In the genomic region with DNA sequence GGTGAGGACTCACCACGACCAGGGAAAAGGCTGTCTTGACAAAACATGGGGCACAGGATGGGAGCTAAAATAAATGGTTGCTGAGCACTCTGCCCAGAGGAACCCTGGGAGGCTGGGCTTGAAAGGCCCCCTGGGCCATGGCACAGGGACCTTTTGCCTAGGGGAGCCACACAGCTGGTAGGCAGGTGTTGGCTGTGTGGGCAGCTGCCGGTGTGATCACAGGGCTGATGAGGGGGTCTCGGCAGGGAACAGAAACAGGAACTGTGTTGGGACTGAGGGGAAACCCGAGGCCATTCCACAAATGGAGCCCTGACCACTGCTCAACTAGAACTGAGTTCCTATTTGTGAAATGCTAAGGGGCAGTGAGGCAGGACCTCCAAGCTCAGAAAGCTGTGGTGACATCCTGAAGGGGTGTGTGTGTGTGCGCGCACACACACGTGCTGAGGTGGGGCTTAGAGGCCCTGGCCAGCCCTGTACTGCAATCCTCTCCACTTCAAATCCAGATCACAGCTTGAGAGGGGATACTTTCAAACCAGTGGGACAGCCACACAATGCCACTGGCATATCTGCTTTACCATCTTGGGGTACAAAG, we compare ENCODE assay signal across 21 cellular contexts. TPM values are rescaled to one million over a fixed set of nuclear protein-coding genes. Genes with fewer than 3 reads are reported as not detected.
DNase-seq lines count a peak whose midpoint lies in the region; ATAC-seq and FAIRE-seq lines count a peak whose summit lies in the region.
"Had no signal": no experiment of that assay in that cellular context is flagged by ENCODE, and none has a peak within 500 bp of the region (broad histone marks: within the 10 kb centered on the region; RNA-seq: fewer than 3 reads in every experiment).

No MANE protein-coding gene starts in this region.

- no peaks in the 10 kb centered on the region for H3K27me3 ChIP-seq in BLaER1

- no peaks in the 10 kb centered on the region for H3K36me3 ChIP-seq in BLaER1

- no peak overlapping the region for H3K4me3 ChIP-seq in BLaER1

- H3K27ac Mint-ChIP-seq in activated T-helper 17 cell treated with anti-CD3 and anti-CD28 coated beads, Interleukin-2, amount 50 U/mL, for 72 hours, result peak overlapping the region; percentile 36

- peak; percentile 38 for FAIRE-seq in HTR-8/SVneo (lab: Jason Lieb, UNC)

- no peak overlapping the region for H3K4me3 Mint-ChIP-seq in activated T-helper 17 cell treated with anti-CD3 and anti-CD28 coated beads, Interleukin-2, amount 50 U/mL, for 72 hours
- H3K4me3 Mint-ChIP-seq: CD8-positive, alpha-beta memory T cell had no signal

- H3K4me2 ChIP-seq in BLaER1, result peak overlapping the region; percentile 71

- H3K27ac ChIP-seq in BLaER1, result no peak overlapping the region

- H3K9me3 ChIP-seq in BLaER1, result no peaks in the 10 kb centered on the region

- H4K20me1 ChIP-seq in BLaER1, result no peaks in the 10 kb centered on the region

- peaks cover 19% of the 10 kb centered on the region for H3K36me3 Mint-ChIP-seq in activated T-helper 17 cell treated with anti-CD3 and anti-CD28 coated beads, Interleukin-2, amount 50 U/mL, for 72 hours (ENCODE audit: low read depth)
- H3K36me3 Mint-ChIP-seq: CD8-positive, alpha-beta memory T cell had no signal

- ATAC-seq in activated T-helper 17 cell treated with anti-CD3 and anti-CD28 coated beads, Interleukin-2, amount 50 U/mL, for 72 hours (replicated peaks), result no peak
- ATAC-seq in GM19351 (IDR thresholded peaks at IDR 0.05; ENCODE audit: unreplicated experiment), result no peak
- no peak for ATAC-seq in HG02840 (IDR thresholded peaks at IDR 0.05; ENCODE audit: low FRiP score, unreplicated experiment)
- ATAC-seq: Panc1 had no signal

- H3K27me3 Mint-ChIP-seq in activated T-helper 17 cell treated with anti-CD3 and anti-CD28 coated beads, Interleukin-2, amount 50 U/mL, for 72 hours, result no peaks in the 10 kb centered on the region

- H3K9me3 Mint-ChIP-seq in activated T-helper 17 cell treated with anti-CD3 and anti-CD28 coated beads, Interleukin-2, amount 50 U/mL, for 72 hours, result no peaks in the 10 kb centered on the region
- H3K9me3 Mint-ChIP-seq: CD8-positive, alpha-beta memory T cell had no signal

- H3K9ac ChIP-seq in BLaER1, result 0 out of 2 replicates have a peak overlapping the region, but pooled peaks have one; percentile 11

- peaks cover 17% of the 10 kb centered on the region for H3K4me1 ChIP-seq in BLaER1

- DNase-seq in HTR-8/SVneo (ENCODE audit: insufficient read length, low spot score) (no peak), mesenteric fat pad (ENCODE audit: low spot score) (peak; percentile 71), Ammon's horn (ENCODE audit: low spot score) (no peak), C1 segment of cervical spinal cord (lab: John Stamatoyannopoulos, UW) (no peak)
- DNase-seq: AML-193; CD8-positive, alpha-beta memory T cell; DND-41; GDM1; NCI-H146; NCI-H2081 treated with DMSO at 0.1 percent for 48 hours; NCI-H524 treated with DMSO at 0.1 percent for 48 hours; NK-92 treated with Interleukin-12 subunit alpha and Interleukin-12 subunit beta, amount 100 ng/mL, for 24 hours; SHP77 had no signal

- H3K4me1 Mint-ChIP-seq in activated T-helper 17 cell treated with anti-CD3 and anti-CD28 coated beads, Interleukin-2, amount 50 U/mL, for 72 hours, result no peaks in the 10 kb centered on the region
- H3K4me1 Mint-ChIP-seq: CD8-positive, alpha-beta memory T cell had no signal

RNA-seq across cellular contexts. Expression of gene THEM5, which starts 6.4 kb away (rescaled TPM):
- total RNA-seq in activated T-helper 17 cell treated with anti-CD3 and anti-CD28 coated beads, Interleukin-2, amount 50 U/mL, for 72 hours, result not detected
- total RNA-seq in mesenteric fat pad, result not detected
- total RNA-seq: A673; CD8-positive, alpha-beta memory T cell; H7; HT-29 had no signal

RNA-seq across cellular contexts. Expression of gene C2CD4D, which starts 20.3 kb away (rescaled TPM):
- total RNA-seq in activated T-helper 17 cell treated with anti-CD3 and anti-CD28 coated beads, Interleukin-2, amount 50 U/mL, for 72 hours, result 1 to 10 TPM; 3.9 to 5.6 TPM
- total RNA-seq in mesenteric fat pad, result not detected
- total RNA-seq: A673 had no signal

RNA-seq across cellular contexts. Expression of gene RORC, which starts 28.3 kb away (rescaled TPM):
- 10 to 100 TPM; 39.5 to 55.2 TPM for total RNA-seq in activated T-helper 17 cell treated with anti-CD3 and anti-CD28 coated beads, Interleukin-2, amount 50 U/mL, for 72 hours
- total RNA-seq in mesenteric fat pad, result 0.10 TPM
- total RNA-seq: A673 had no signal

RNA-seq across cellular contexts. Expression of gene THEM4, which starts 49.4 kb away (rescaled TPM):
- total RNA-seq in activated T-helper 17 cell treated with anti-CD3 and anti-CD28 coated beads, Interleukin-2, amount 50 U/mL, for 72 hours, result 10 to 100 TPM; 26.6 to 33.0 TPM
- total RNA-seq in mesenteric fat pad, result 14.8 TPM

RNA-seq across cellular contexts. Expression of gene LINGO4, which starts 54.7 kb away (rescaled TPM):
- 1 to 10 TPM; 1.3 to 4.0 TPM for total RNA-seq in activated T-helper 17 cell treated with anti-CD3 and anti-CD28 coated beads, Interleukin-2, amount 50 U/mL, for 72 hours
- not detected for total RNA-seq in mesenteric fat pad
- total RNA-seq: A673, HT-29 had no signal

Comparison
In these comparisons a context has a peak if more than half of its experiments do, and no peak if none do; other contexts are left out.
1. RNA of gene RORC, which starts 28.3 kb away (total RNA-seq): 39.5 to 55.2 TPM in activated T-helper 17 cell treated with anti-CD3 and anti-CD28 coated beads, Interleukin-2, amount 50 U/mL, for 72 hours; 0.10 TPM in mesenteric fat pad (single experiment); every median in the first group is over 10 times any median in the second.